In genomic region chr6:150967381-150967780, GRCh38 we compare ENCODE assay signal across 28 cellular contexts.
DNase-seq lines count a peak whose midpoint lies in the region; ATAC-seq lines count a peak whose summit lies in the region.
"Had no signal": no experiment of that assay in that cellular context is flagged by ENCODE, and none has a peak within 500 bp of the region (broad histone marks: within the 10 kb centered on the region; RNA-seq: fewer than 3 reads in every experiment).

No MANE protein-coding gene starts in this region.

- WGBS in mesenchymal stem cell: 88% methylated on average over 6 of the region's 6 CpGs

- H2BK15ac ChIP-seq in mesenchymal stem cell (ENCODE audit: low read depth, poor library complexity, severe bottlenecking): no peak overlapping the region

- no peak overlapping the region for H2AFZ ChIP-seq in mesenchymal stem cell (ENCODE audit: low read depth, low read length)

- no peak overlapping the region for H2AK5ac ChIP-seq in mesenchymal stem cell (ENCODE audit: low read length, severe bottlenecking)

- no peak overlapping the region for H4K91ac ChIP-seq in mesenchymal stem cell (ENCODE audit: low read length)

- ATAC-seq in activated naive CD8-positive, alpha-beta T cell treated with anti-CD3 and anti-CD28 coated beads, Interleukin-2, amount 50 U/mL, for 24 hours: no peak
- no peak for ATAC-seq in T-helper 17 cell
- ATAC-seq: activated T-helper 17 cell treated with anti-CD3 and anti-CD28 coated beads, Interleukin-2, amount 50 U/mL, for 72 hours; CD8-positive, alpha-beta T cell; left lobe of liver; PC-3; right cardiac atrium; Right ventricle myocardium inferior; SK-N-SH treated with all-trans-retinoic acid at 6 μM for 48 hours had no signal

- H3K27me3 ChIP-seq in mesenchymal stem cell (ENCODE audit: control insufficient read depth in 1 of 2, insufficient read depth in 1 of 2, low read length in 2 of 2) (no peaks in the 10 kb centered on the region), H7 (ENCODE audit: control insufficient read depth, insufficient read depth, low read length) (no peaks in the 10 kb centered on the region)
- H3K27me3 ChIP-seq: neutrophil, uterus had no signal

- peak overlapping the region; percentile 9 for H3K27ac Mint-ChIP-seq in activated naive CD8-positive, alpha-beta T cell treated with anti-CD3 and anti-CD28 coated beads for 36 hours
- H3K27ac Mint-ChIP-seq in activated naive CD8-positive, alpha-beta T cell treated with anti-CD3 and anti-CD28 coated beads, Interleukin-2, amount 50 U/mL, for 24 hours: no peak overlapping the region
- peak overlapping the region; percentile 74 for H3K27ac Mint-ChIP-seq in T-helper 17 cell
- H3K27ac Mint-ChIP-seq: activated naive CD8-positive, alpha-beta T cell; activated T-helper 17 cell treated with anti-CD3 and anti-CD28 coated beads, Interleukin-2, amount 50 U/mL, for 72 hours; B cell; CD8-positive, alpha-beta T cell; dendritic cell treated with granulocyte-macrophage colony-stimulating factor and Interleukin-4, amounts not matched to agents 40 ng/mL and 50 ng/mL, for 4 days; stimulated activated naive CD8-positive, alpha-beta T cell treated with anti-CD3 and anti-CD28 coated beads, Interleukin-15, Interleukin-2, amounts not matched to agents 100 ng/mL and 50 ng/mL, for 24 hours had no signal

- no peak overlapping the region for H2BK120ac ChIP-seq in mesenchymal stem cell (ENCODE audit: low read depth, low read length)

- no peak overlapping the region for H3K4me2 ChIP-seq in mesenchymal stem cell (ENCODE audit: low read length, poor library complexity, severe bottlenecking)
- H3K4me2 ChIP-seq: smooth muscle cell had no signal

- no peak overlapping the region for H3K4ac ChIP-seq in mesenchymal stem cell (ENCODE audit: low read depth in 1 of 2, low read length in 2 of 2)

- no peak overlapping the region for H3K9ac ChIP-seq in mesenchymal stem cell (ENCODE audit: low read length)

- no peak overlapping the region for H2BK12ac ChIP-seq in mesenchymal stem cell (ENCODE audit: low read length in 2 of 2)

- H3K27me3 Mint-ChIP-seq in activated naive CD8-positive, alpha-beta T cell treated with anti-CD3 and anti-CD28 coated beads for 36 hours: no peaks in the 10 kb centered on the region
- no peaks in the 10 kb centered on the region for H3K27me3 Mint-ChIP-seq in activated naive CD8-positive, alpha-beta T cell treated with anti-CD3 and anti-CD28 coated beads, Interleukin-2, amount 50 U/mL, for 24 hours
- H3K27me3 Mint-ChIP-seq in T-helper 17 cell: no peaks in the 10 kb centered on the region
- H3K27me3 Mint-ChIP-seq: activated naive CD8-positive, alpha-beta T cell; activated T-helper 17 cell treated with anti-CD3 and anti-CD28 coated beads, Interleukin-2, amount 50 U/mL, for 72 hours; B cell; dendritic cell treated with granulocyte-macrophage colony-stimulating factor and Interleukin-4, amounts not matched to agents 40 ng/mL and 50 ng/mL, for 4 days; stimulated activated naive CD8-positive, alpha-beta T cell treated with anti-CD3 and anti-CD28 coated beads, Interleukin-15, Interleukin-2, amounts not matched to agents 100 ng/mL and 50 ng/mL, for 24 hours had no signal

- no peak overlapping the region for H3K23ac ChIP-seq in mesenchymal stem cell (ENCODE audit: low read length in 2 of 2)

- H4K8ac ChIP-seq in mesenchymal stem cell (ENCODE audit: low read length): peak overlapping the region; percentile 5

- no peak overlapping the region for H3K4me3 ChIP-seq in mesenchymal stem cell (ENCODE audit: insufficient read depth in 1 of 2, low read depth in 1 of 2, low read length in 2 of 2)
- no peak overlapping the region for H3K4me3 ChIP-seq in H7 (ENCODE audit: insufficient read depth, low read depth, low read length)
- H3K4me3 ChIP-seq: smooth muscle cell, thoracic aorta, uterus had no signal

- DNase-seq in activated naive CD8-positive, alpha-beta T cell treated with anti-CD3 and anti-CD28 coated beads for 36 hours: no peak
- no peak for DNase-seq in activated naive CD8-positive, alpha-beta T cell treated with anti-CD3 and anti-CD28 coated beads, Interleukin-2, amount 50 U/mL, for 24 hours
- DNase-seq in T-helper 17 cell (no peak), mesenchymal stem cell (no peak), H7 (no peak), NCI-H1048 (lab: John Stamatoyannopoulos, UW) (no peak), NCI-H510A treated with DMSO at 0.1 percent for 48 hours (lab: John Stamatoyannopoulos, UW) (no peak)
- DNase-seq: ACHN; caudate nucleus; CD8-positive, alpha-beta T cell; DMS 273 treated with DMSO at 0.1 percent for 48 hours; head of caudate nucleus; NCI-H1694; NK-92 treated with Interleukin-12 subunit alpha and Interleukin-12 subunit beta, amount 100 ng/mL, for 24 hours; PC-3; uterus had no signal

- no peak overlapping the region for H3K27ac ChIP-seq in mesenchymal stem cell (ENCODE audit: low read length, poor library complexity, severe bottlenecking)
- H3K27ac ChIP-seq: neutrophil, thoracic aorta, uterus had no signal

- H3K36me3 ChIP-seq in mesenchymal stem cell (ENCODE audit: control insufficient read depth in 1 of 2, insufficient read depth in 2 of 2, low read depth in 1 of 2, low read length in 2 of 2) (peaks cover 36 to 61% of the 10 kb centered on the region in 2 experiments), H7 (replicated peaks; ENCODE audit: control insufficient read depth, insufficient read depth, low read length) (peaks cover 8% of the 10 kb centered on the region)
- H3K36me3 ChIP-seq: neutrophil, uterus had no signal

- H3K4me3 Mint-ChIP-seq in activated naive CD8-positive, alpha-beta T cell treated with anti-CD3 and anti-CD28 coated beads for 36 hours: no peak overlapping the region
- no peak overlapping the region for H3K4me3 Mint-ChIP-seq in activated naive CD8-positive, alpha-beta T cell treated with anti-CD3 and anti-CD28 coated beads, Interleukin-2, amount 50 U/mL, for 24 hours
- no peak overlapping the region for H3K4me3 Mint-ChIP-seq in T-helper 17 cell
- H3K4me3 Mint-ChIP-seq: activated naive CD8-positive, alpha-beta T cell; activated T-helper 17 cell treated with anti-CD3 and anti-CD28 coated beads, Interleukin-2, amount 50 U/mL, for 72 hours; B cell; CD8-positive, alpha-beta T cell; dendritic cell treated with granulocyte-macrophage colony-stimulating factor and Interleukin-4, amounts not matched to agents 40 ng/mL and 50 ng/mL, for 4 days; stimulated activated naive CD8-positive, alpha-beta T cell treated with anti-CD3 and anti-CD28 coated beads, Interleukin-15, Interleukin-2, amounts not matched to agents 100 ng/mL and 50 ng/mL, for 24 hours had no signal

- no peak overlapping the region for H2BK5ac ChIP-seq in mesenchymal stem cell (ENCODE audit: low read depth, low read length, poor library complexity, severe bottlenecking)

- H3K14ac ChIP-seq in mesenchymal stem cell (ENCODE audit: low read length in 2 of 2): no peak overlapping the region

- H3K4me1 ChIP-seq in mesenchymal stem cell (ENCODE audit: control insufficient read depth, insufficient read depth, low read depth, low read length): peaks cover 5% of the 10 kb centered on the region
- H3K4me1 ChIP-seq: uterus had no signal

- H3K18ac ChIP-seq in mesenchymal stem cell (ENCODE audit: low read depth in 1 of 2, low read length in 2 of 2): no peak overlapping the region

- no peaks in the 10 kb centered on the region for H3K9me3 ChIP-seq in T-helper 17 cell (ENCODE audit: control insufficient read depth, low read length, poor library complexity, severe bottlenecking)
- H3K9me3 ChIP-seq in mesenchymal stem cell (ENCODE audit: control insufficient read depth, low read length): no peaks in the 10 kb centered on the region
- H3K9me3 ChIP-seq: neutrophil, thoracic aorta, uterus had no signal

- no peaks in the 10 kb centered on the region for H3K9me3 Mint-ChIP-seq in activated naive CD8-positive, alpha-beta T cell treated with anti-CD3 and anti-CD28 coated beads for 36 hours
- no peaks in the 10 kb centered on the region for H3K9me3 Mint-ChIP-seq in activated naive CD8-positive, alpha-beta T cell treated with anti-CD3 and anti-CD28 coated beads, Interleukin-2, amount 50 U/mL, for 24 hours
- H3K9me3 Mint-ChIP-seq: activated T-helper 17 cell treated with anti-CD3 and anti-CD28 coated beads, Interleukin-2, amount 50 U/mL, for 72 hours; CD8-positive, alpha-beta T cell; dendritic cell treated with granulocyte-macrophage colony-stimulating factor and Interleukin-4, amounts not matched to agents 40 ng/mL and 50 ng/mL, for 4 days; stimulated activated naive CD8-positive, alpha-beta T cell treated with anti-CD3 and anti-CD28 coated beads, Interleukin-15, Interleukin-2, amounts not matched to agents 100 ng/mL and 50 ng/mL, for 24 hours had no signal

- peaks cover 7% of the 10 kb centered on the region for H3K79me1 ChIP-seq in mesenchymal stem cell (replicated peaks; ENCODE audit: low read length, poor library complexity, severe bottlenecking)

- no peaks in the 10 kb centered on the region for H3K4me1 Mint-ChIP-seq in activated naive CD8-positive, alpha-beta T cell treated with anti-CD3 and anti-CD28 coated beads for 36 hours
- H3K4me1 Mint-ChIP-seq in activated naive CD8-positive, alpha-beta T cell treated with anti-CD3 and anti-CD28 coated beads, Interleukin-2, amount 50 U/mL, for 24 hours: no peaks in the 10 kb centered on the region
- H3K4me1 Mint-ChIP-seq in T-helper 17 cell: peaks cover 9% of the 10 kb centered on the region
- H3K4me1 Mint-ChIP-seq: activated T-helper 17 cell treated with anti-CD3 and anti-CD28 coated beads, Interleukin-2, amount 50 U/mL, for 72 hours had no signal

- H3K36me3 Mint-ChIP-seq in activated naive CD8-positive, alpha-beta T cell treated with anti-CD3 and anti-CD28 coated beads for 36 hours: peaks cover 50% of the 10 kb centered on the region
- H3K36me3 Mint-ChIP-seq in activated naive CD8-positive, alpha-beta T cell treated with anti-CD3 and anti-CD28 coated beads, Interleukin-2, amount 50 U/mL, for 24 hours (ENCODE audit: low read depth): peaks cover 63% of the 10 kb centered on the region
- peaks cover 15% of the 10 kb centered on the region for H3K36me3 Mint-ChIP-seq in T-helper 17 cell (ENCODE audit: low read depth)
